ENCODE assay signal across 10 cellular contexts in the genomic region with DNA sequence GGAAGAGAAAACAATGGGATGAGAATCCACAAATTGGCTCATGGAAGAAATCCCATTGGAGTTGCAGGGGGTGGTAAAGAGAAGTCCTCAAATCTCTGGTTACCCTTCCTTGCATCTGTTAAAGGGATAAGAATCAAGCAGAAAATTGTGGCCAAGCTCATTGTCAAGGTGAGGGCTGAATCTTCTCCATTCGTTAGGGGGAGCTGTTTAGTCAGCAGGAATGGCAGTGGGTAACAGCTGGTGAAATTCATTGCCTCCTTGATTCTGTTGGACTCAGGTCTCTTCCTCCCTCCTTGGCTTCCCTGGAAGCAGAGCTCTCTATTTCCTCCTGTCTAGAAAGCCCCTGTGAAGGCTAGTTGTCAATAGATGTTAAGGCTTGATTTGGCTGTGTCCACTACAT.
A peak's percentile ranks its signal among the peaks of the same experiment; 100 is the strongest.
DNase-seq lines count a peak whose midpoint lies in the region; ATAC-seq and TF ChIP-seq lines count a peak whose summit lies in the region.
"Had no signal": no experiment of that assay in that cellular context is flagged by ENCODE, and none has a peak within 500 bp of the region (broad histone marks: within the 10 kb centered on the region; RNA-seq: fewer than 3 reads in every experiment).

No MANE protein-coding gene starts in this region.

- peak; percentile 80 for ATAC-seq in GM23338
- no peak; the same call in 1 of the 2 replicates for ATAC-seq in PC-3
- ATAC-seq in activated T-helper 17 cell treated with anti-CD3 and anti-CD28 coated beads, Interleukin-2, amount 50 U/mL, for 72 hours (replicated peaks), result no peak
- ATAC-seq in GM18511 (IDR thresholded peaks at IDR 0.05; ENCODE audit: unreplicated experiment), result no peak
- ATAC-seq: HCT116, left ventricle myocardium superior had no signal

- no peak overlapping the region for H3K27ac Mint-ChIP-seq in GM23338
- no peak overlapping the region for H3K27ac Mint-ChIP-seq in activated T-helper 17 cell treated with anti-CD3 and anti-CD28 coated beads, Interleukin-2, amount 50 U/mL, for 72 hours

- no peak for DNase-seq in AG04450 (ENCODE audit: low read depth, low spot score)
- peak; percentile 70 for DNase-seq in GM23338 (ENCODE audit: low spot score)
- DNase-seq in PC-3, result peak; percentile 39
- peak; percentile 66 for DNase-seq in fibroblast of pulmonary artery (ENCODE audit: low read depth)
- DNase-seq in activated CD4-positive, CD25-positive, alpha-beta regulatory T cell treated with anti-CD3 and anti-CD28 coated beads, Interleukin-2, amount 50 U/mL, for 72 hours, result no peak
- no peak for DNase-seq in NCI-H2227 (lab: John Stamatoyannopoulos, UW; ENCODE audit: unreplicated experiment)
- DNase-seq: left ventricle myocardium superior had no signal

- H3F3A ChIP-seq in GM23338 (replicated peaks; ENCODE audit: low read depth), result no peaks in the 10 kb centered on the region
- no peaks in the 10 kb centered on the region for H3F3A ChIP-seq in PC-3 (ENCODE audit: low read length, unreplicated experiment)

- POLR2A ChIA-PET in AG04450 (lab: Yijun Ruan, JAX), result no interaction called here
- POLR2A ChIA-PET in PC-3 (lab: Charles Lee; ENCODE audit: unreplicated experiment), result no interaction called here

- H3K4me3 ChIP-seq in AG04450 (ENCODE audit: low read depth, low read length) (no peak overlapping the region), GM23338 (no peak overlapping the region), PC-3 (ENCODE audit: low read length) (no peak overlapping the region), fibroblast of pulmonary artery (replicated peaks; ENCODE audit: low read depth, low read length) (no peak overlapping the region)

- H3K9me2 ChIP-seq in GM23338 (ENCODE audit: insufficient read depth) (no peaks in the 10 kb centered on the region; the same call in 1 of the 2 replicates), PC-3 (replicated peaks; ENCODE audit: low read length) (no peaks in the 10 kb centered on the region)

- H3K36me3 Mint-ChIP-seq in GM23338 (ENCODE audit: low read depth), result no peaks in the 10 kb centered on the region
- H3K36me3 Mint-ChIP-seq in activated T-helper 17 cell treated with anti-CD3 and anti-CD28 coated beads, Interleukin-2, amount 50 U/mL, for 72 hours (ENCODE audit: low read depth), result no peaks in the 10 kb centered on the region

- no peaks in the 10 kb centered on the region for H3K27me3 ChIP-seq in AG04450 (ENCODE audit: control insufficient read depth, insufficient read depth, low read length)
- H3K27me3 ChIP-seq in GM23338 (ENCODE audit: insufficient read depth), result no peaks in the 10 kb centered on the region
- H3K27me3 ChIP-seq in PC-3 (ENCODE audit: low read length), result no peaks in the 10 kb centered on the region

- H3K9me3 ChIP-seq in AG04450 (ENCODE audit: control insufficient read depth, insufficient read depth, low read length), result no peaks in the 10 kb centered on the region
- no peaks in the 10 kb centered on the region for H3K9me3 ChIP-seq in PC-3 (ENCODE audit: low read length)

- intact Hi-C loops in PC-3 (cut with micrococcal nuclease), result no loop called here

- no peaks in the 10 kb centered on the region for H3K79me2 ChIP-seq in GM23338 (replicated peaks; ENCODE audit: insufficient read depth)
- no peaks in the 10 kb centered on the region for H3K79me2 ChIP-seq in PC-3 (ENCODE audit: low read length)

- peaks cover 3% of the 10 kb centered on the region; the same call in 1 of the 2 replicates for H3K4me1 ChIP-seq in GM23338 (ENCODE audit: insufficient read depth)
- H3K4me1 ChIP-seq in PC-3 (ENCODE audit: insufficient read depth, low read length), result no peaks in the 10 kb centered on the region

- H3K27ac ChIP-seq in AG04450 (ENCODE audit: low read depth, low read length) (no peak overlapping the region), GM23338 (ENCODE audit: low read depth) (no peak overlapping the region), PC-3 (ENCODE audit: low read length) (no peak overlapping the region)

- no peaks in the 10 kb centered on the region for H3K9me3 Mint-ChIP-seq in GM23338
- H3K9me3 Mint-ChIP-seq in activated T-helper 17 cell treated with anti-CD3 and anti-CD28 coated beads, Interleukin-2, amount 50 U/mL, for 72 hours, result peaks cover 4% of the 10 kb centered on the region

- H3K36me3 ChIP-seq in GM23338 (ENCODE audit: insufficient read depth), result no peaks in the 10 kb centered on the region
- H3K36me3 ChIP-seq in PC-3 (ENCODE audit: low read depth, low read length), result no peaks in the 10 kb centered on the region

- H4K20me1 ChIP-seq in GM23338 (replicated peaks; ENCODE audit: insufficient read depth) (no peaks in the 10 kb centered on the region), PC-3 (ENCODE audit: low read length) (no peaks in the 10 kb centered on the region)

- no peak overlapping the region for H3K4me3 Mint-ChIP-seq in GM23338
- H3K4me3 Mint-ChIP-seq in activated T-helper 17 cell treated with anti-CD3 and anti-CD28 coated beads, Interleukin-2, amount 50 U/mL, for 72 hours, result no peak overlapping the region

- no peak overlapping the region for H3K9ac ChIP-seq in PC-3 (ENCODE audit: low read length)

- BruUV-seq in PC-3 (replicated peaks; lab: Mats Ljungman, UMichigan), result no TSS peak

- H3K4me2 ChIP-seq in GM23338, result no peak overlapping the region
- H3K4me2 ChIP-seq in PC-3 (ENCODE audit: low read length), result no peak overlapping the region

- TF ChIP-seq CTCF in AG04450 (IDR thresholded peaks at IDR 0.05; ENCODE audit: low read depth, low read length), result peak; percentile 62
- peak; percentile 63 to 86 for TF ChIP-seq CTCF in GM23338 (conservative IDR thresholded peaks at IDR 0.05; ENCODE audit: low read depth in 2 of 2)
- peak; percentile 60 for TF ChIP-seq CTCF in PC-3 (conservative IDR thresholded peaks at IDR 0.05; ENCODE audit: low read depth, low read length)
- TF ChIP-seq CTCF in fibroblast of pulmonary artery (IDR thresholded peaks at IDR 0.05; ENCODE audit: low read length, missing control alignments), result peak; percentile 83

- peaks cover 11% of the 10 kb centered on the region for H3K4me1 Mint-ChIP-seq in GM23338
- H3K4me1 Mint-ChIP-seq in activated T-helper 17 cell treated with anti-CD3 and anti-CD28 coated beads, Interleukin-2, amount 50 U/mL, for 72 hours, result no peaks in the 10 kb centered on the region

- no peaks in the 10 kb centered on the region for H3K27me3 Mint-ChIP-seq in GM23338 (ENCODE audit: insufficient read depth, low read depth, poor library complexity)
- peaks cover under 1% of the 10 kb centered on the region for H3K27me3 Mint-ChIP-seq in activated T-helper 17 cell treated with anti-CD3 and anti-CD28 coated beads, Interleukin-2, amount 50 U/mL, for 72 hours

- H2AFZ ChIP-seq in GM23338 (no peak overlapping the region), PC-3 (ENCODE audit: low read length) (no peak overlapping the region)

- CTCF ChIA-PET in AG04450 (lab: Charles Lee) (interaction anchor here (0.6 to 3.7 kb wide), 14 partner anchors 10 to 614 kb away, joined by 3 to 28 read pairs (median 5); no protein-coding TSS in a partner anchor), PC-3 (lab: Charles Lee) (interaction anchor here (1.1 kb wide), 1 partner anchor 178 kb away, joined by 3 read pairs; no protein-coding TSS in a partner anchor)

TF ChIP-seq in GM23338, 12 proteins besides CTCF, POLR2A, EP300 and RAD21 (continues in another document):
- no peak for TF ChIP-seq EZH2phosphoT487 (IDR thresholded peaks at IDR 0.05; ENCODE audit: unreplicated experiment)

Comparison
In these comparisons a context has a peak if more than half of its experiments do, and no peak if none do; other contexts are left out.
1. DNase-seq: peak in GM23338 (single experiment), PC-3 (single experiment) and fibroblast of pulmonary artery (single experiment); none in AG04450 (single experiment), activated CD4-positive, CD25-positive, alpha-beta regulatory T cell treated with anti-CD3 and anti-CD28 coated beads, Interleukin-2, amount 50 U/mL, for 72 hours (single experiment) and NCI-H2227 (single experiment).
2. Peak in every context shown above with its lines, with median percentiles within 50 percentile points of each other: CTCF ChIP-seq.